In genomic region chr21:34073032-34073748, GRCh38 we compare ENCODE assay signal across 8 cellular contexts. TPM values are rescaled to one million over a fixed set of nuclear protein-coding genes. Genes with fewer than 3 reads are reported as not detected.
DNase-seq lines count a peak whose midpoint lies in the region; ATAC-seq and TF ChIP-seq lines count a peak whose summit lies in the region.

MRPS6 (plus strand) TSS chr21:34073578; CDS start chr21:34073701, 123 bp downstream.
SLC5A3 (plus strand) TSS chr21:34073578; CDS start chr21:34095199, 21,621 bp downstream.

- no peaks in the 10 kb centered on the region for H3K9me3 ChIP-seq in DOHH2 (ENCODE audit: control insufficient read depth, insufficient read depth, low read length)
- no peaks in the 10 kb centered on the region for H3K9me3 ChIP-seq in KOPT-K1 (ENCODE audit: insufficient read depth, low read length, poor library complexity, severe bottlenecking)
- H3K9me3 ChIP-seq in RWPE2 (ENCODE audit: severe bottlenecking), result no peaks in the 10 kb centered on the region

- H3F3A ChIP-seq in DOHH2 (ENCODE audit: control insufficient read depth, insufficient read depth), result peaks cover 3% of the 10 kb centered on the region; the same call in 1 of the 2 replicates

- peaks cover 8% of the 10 kb centered on the region for H3K27me3 Mint-ChIP-seq in nephron progenitor cell (ENCODE audit: low read depth, poor library complexity)
- no peaks in the 10 kb centered on the region for H3K27me3 Mint-ChIP-seq in stimulated activated naive CD8-positive, alpha-beta T cell treated with anti-CD3 and anti-CD28 coated beads, Interleukin-15, Interleukin-2, amounts not matched to agents 100 ng/mL and 50 ng/mL, for 24 hours

- peak within 1 kb of the TSS; percentile 97 for H3K4me3 Mint-ChIP-seq in nephron progenitor cell
- H3K4me3 Mint-ChIP-seq in stimulated activated naive CD8-positive, alpha-beta T cell treated with anti-CD3 and anti-CD28 coated beads, Interleukin-15, Interleukin-2, amounts not matched to agents 100 ng/mL and 50 ng/mL, for 24 hours, result peak within 1 kb of the TSS; percentile 96

- H4K20me1 ChIP-seq in DOHH2 (ENCODE audit: control insufficient read depth, insufficient read depth, low read depth, low read length), result peaks cover 24% of the 10 kb centered on the region

- H3K9me2 ChIP-seq in DOHH2 (replicated peaks; ENCODE audit: control insufficient read depth, low read length), result no peaks in the 10 kb centered on the region

- peak within 1 kb of the TSS; percentile 80 for H3K4me3 ChIP-seq in DOHH2 (ENCODE audit: low read length)
- H3K4me3 ChIP-seq in RWPE2 (ENCODE audit: severe bottlenecking), result peak within 1 kb of the TSS; percentile 75
- H3K4me3 ChIP-seq in fibroblast of villous mesenchyme (ENCODE audit: low read depth, low read length), result peak within 1 kb of the TSS; percentile 87

- H3K4me1 Mint-ChIP-seq in nephron progenitor cell, result peaks cover 49% of the 10 kb centered on the region
- H3K4me1 Mint-ChIP-seq in stimulated activated naive CD8-positive, alpha-beta T cell treated with anti-CD3 and anti-CD28 coated beads, Interleukin-15, Interleukin-2, amounts not matched to agents 100 ng/mL and 50 ng/mL, for 24 hours (ENCODE audit: low read depth), result peaks cover 6% of the 10 kb centered on the region

- H3K36me3 ChIP-seq in DOHH2 (ENCODE audit: control insufficient read depth, low read length) (peaks cover 37% of the 10 kb centered on the region), KOPT-K1 (ENCODE audit: insufficient read depth, low read length) (peaks cover 4% of the 10 kb centered on the region; the same call in 1 of the 2 replicates), RWPE2 (ENCODE audit: low read depth) (peaks cover 13% of the 10 kb centered on the region)

- H3K4me1 ChIP-seq in DOHH2 (ENCODE audit: control insufficient read depth, low read length) (peaks cover 29% of the 10 kb centered on the region), RWPE2 (ENCODE audit: insufficient read depth, poor library complexity, severe bottlenecking) (peaks cover 13% of the 10 kb centered on the region)

- TF ChIP-seq CTCF in DOHH2 (IDR thresholded peaks at IDR 0.05; ENCODE audit: low read depth, low read length, poor library complexity, severe bottlenecking) (no peak), RWPE2 (IDR thresholded peaks at IDR 0.05; ENCODE audit: poor library complexity, severe bottlenecking) (no peak), fibroblast of villous mesenchyme (IDR thresholded peaks at IDR 0.05; ENCODE audit: insufficient read depth, low read depth, low read length) (no peak), nephron progenitor cell (IDR thresholded peaks at IDR 0.05) (no peak)

- H3K9me3 Mint-ChIP-seq in nephron progenitor cell, result no peaks in the 10 kb centered on the region
- H3K9me3 Mint-ChIP-seq in stimulated activated naive CD8-positive, alpha-beta T cell treated with anti-CD3 and anti-CD28 coated beads, Interleukin-15, Interleukin-2, amounts not matched to agents 100 ng/mL and 50 ng/mL, for 24 hours, result no peaks in the 10 kb centered on the region

- H3K27ac ChIP-seq in DOHH2 (ENCODE audit: low read depth, low read length), result no peak within 1 kb of the TSS
- peak within 1 kb of the TSS; percentile 79 for H3K27ac ChIP-seq in KOPT-K1 (ENCODE audit: low read depth, low read length, poor library complexity, severe bottlenecking)
- peak within 1 kb of the TSS; percentile 55 for H3K27ac ChIP-seq in RWPE2 (ENCODE audit: poor library complexity, severe bottlenecking)

- peaks cover 19% of the 10 kb centered on the region for H3K36me3 Mint-ChIP-seq in nephron progenitor cell (ENCODE audit: low read depth)
- peaks cover 30% of the 10 kb centered on the region for H3K36me3 Mint-ChIP-seq in stimulated activated naive CD8-positive, alpha-beta T cell treated with anti-CD3 and anti-CD28 coated beads, Interleukin-15, Interleukin-2, amounts not matched to agents 100 ng/mL and 50 ng/mL, for 24 hours (ENCODE audit: low read depth)

- H3K27ac Mint-ChIP-seq in nephron progenitor cell, result peak within 1 kb of the TSS; percentile 98
- H3K27ac Mint-ChIP-seq in stimulated activated naive CD8-positive, alpha-beta T cell treated with anti-CD3 and anti-CD28 coated beads, Interleukin-15, Interleukin-2, amounts not matched to agents 100 ng/mL and 50 ng/mL, for 24 hours, result peak within 1 kb of the TSS; percentile 92

- no peaks in the 10 kb centered on the region for H3K27me3 ChIP-seq in DOHH2 (ENCODE audit: control insufficient read depth, low read length)
- H3K27me3 ChIP-seq in RWPE2 (ENCODE audit: insufficient read depth, poor library complexity, severe bottlenecking), result no peaks in the 10 kb centered on the region

- ATAC-seq in GM21786 (IDR thresholded peaks at IDR 0.05; ENCODE audit: unreplicated experiment) (peak; percentile 64), RWPE2 (ENCODE audit: low read depth) (peak; percentile 78)

- peak within 1 kb of the TSS; percentile 83 for H3K4me2 ChIP-seq in DOHH2 (ENCODE audit: low read length)

- peak; percentile 78 for DNase-seq in RWPE2 (ENCODE audit: low spot score)
- peak; percentile 92 for DNase-seq in activated effector memory CD4-positive, alpha-beta T cell treated with anti-CD3 and anti-CD28 coated beads, Interleukin-2, amount 50 U/mL, for 16 hours
- peak; percentile 88 for DNase-seq in fibroblast of villous mesenchyme (ENCODE audit: low read depth)
- DNase-seq in nephron progenitor cell, result peak; percentile 90

- H3K79me2 ChIP-seq in DOHH2 (ENCODE audit: control insufficient read depth, low read length), result peaks cover 41% of the 10 kb centered on the region

RNA-seq across cellular contexts. Expression of gene MRPS6, which starts in this region (rescaled TPM):
- 31.2 and 51.4 TPM in 2 replicates for total RNA-seq in fibroblast of villous mesenchyme

RNA-seq across cellular contexts. Expression of gene SLC5A3, which starts in this region (rescaled TPM):
- total RNA-seq in fibroblast of villous mesenchyme, result 31.6 and 142 TPM in 2 replicates
